In genomic region chr19:41879670-41880328, GRCh38 we compare ENCODE assay signal across 1 cellular context.
TF ChIP-seq lines count a peak whose summit lies in the region.

No MANE protein-coding gene starts in this region.

TF ChIP-seq in K562, 482 proteins besides CTCF, POLR2A, EP300 and RAD21:
- TF ChIP-seq ZC3H11A (IDR thresholded peaks at IDR 0.05; ENCODE audit: low read depth, low read length), result no peak
- TF ChIP-seq BCL6 (CRISPR knock-in tag; IDR thresholded peaks at IDR 0.05), result no peak
- no peak for TF ChIP-seq ZNF354B (CRISPR knock-in tag; IDR thresholded peaks at IDR 0.05)
- peak; percentile 42; the same call in 1 of the 2 replicates for TF ChIP-seq ZNF121 (CRISPR knock-in tag; conservative IDR thresholded peaks at IDR 0.05)
- TF ChIP-seq MAFK (IDR thresholded peaks at IDR 0.05; ENCODE audit: low read length), result no peak
- peak; percentile 68 for TF ChIP-seq NFIC (IDR thresholded peaks at IDR 0.05)
- no peak for TF ChIP-seq ZBTB17 (CRISPR knock-in tag; IDR thresholded peaks at IDR 0.05)
- 0 out of 2 replicates have a peak, but pooled peaks have one; percentile 21 for TF ChIP-seq BCOR (IDR thresholded peaks at IDR 0.05)
